Comparison of ENCODE assay signal across 8 cellular contexts in the genomic region with DNA sequence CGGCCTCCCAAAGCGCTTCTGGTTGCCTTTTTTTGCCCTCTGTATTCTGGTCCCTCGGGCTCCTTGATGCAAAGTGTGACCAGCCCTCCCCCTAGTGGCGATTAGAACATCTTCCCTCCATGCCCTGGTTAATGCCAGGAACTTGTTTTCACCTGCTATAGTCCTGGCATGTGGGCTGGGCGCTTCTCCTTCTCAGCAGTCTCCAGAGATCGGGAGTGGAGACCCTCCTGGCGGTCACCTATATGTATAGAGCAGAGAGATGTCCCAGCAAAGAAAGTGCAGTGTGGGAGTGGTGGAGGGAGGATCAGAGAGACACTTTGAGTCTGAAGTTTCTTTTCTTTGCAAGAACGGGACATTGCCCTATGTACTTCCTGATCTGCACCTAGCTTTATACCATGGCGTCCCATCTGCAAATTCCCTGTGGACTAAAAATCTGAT.
DNase-seq lines count a peak whose midpoint lies in the region; ATAC-seq and TF ChIP-seq lines count a peak whose summit lies in the region.

No MANE protein-coding gene starts in this region.

- H3K4me2 ChIP-seq in GM23248 (ENCODE audit: unreplicated experiment): no peak overlapping the region

- no peak overlapping the region for H2AFZ ChIP-seq in GM23248

- no peak for TF ChIP-seq POLR2A in heart left ventricle (IDR thresholded peaks at IDR 0.05)

- H3K27ac ChIP-seq in GM23248 (no peak overlapping the region), heart left ventricle (no peak overlapping the region)

- H3K9me2 ChIP-seq in GM23248 (ENCODE audit: insufficient read depth): no peaks in the 10 kb centered on the region

- H3K9ac ChIP-seq in GM23248: no peak overlapping the region

- H3K27ac Mint-ChIP-seq in activated naive CD4-positive, alpha-beta T cell treated with anti-CD3 and anti-CD28 coated beads, Interleukin-2, amount 50 U/mL, for 72 hours: no peak overlapping the region

- in situ Hi-C loops in GM23248 (cut with MboI): no loop called here
- in situ Hi-C loops in KBM-7 (cut with MboI; ENCODE audit: low pct_unique_long_range_greater_than_20kb, low sequenced_read_pairs): no loop called here

- H3F3A ChIP-seq in GM23248 (ENCODE audit: insufficient read depth): no peaks in the 10 kb centered on the region

- H3K4me3 ChIP-seq in GM12865 (ENCODE audit: low read depth, low read length): no peak overlapping the region
- H3K4me3 ChIP-seq in GM23248: no peak overlapping the region
- H3K4me3 ChIP-seq in heart left ventricle: no peak overlapping the region
- H3K4me3 ChIP-seq in retinal pigment epithelial cell (ENCODE audit: low read length): no peak overlapping the region

- intact Hi-C loops in heart left ventricle (cut with DNase I): loop anchor here (2.0 to 10.0 kb wide), 11 partner anchors 171 to 548 kb away; no protein-coding TSS in a partner anchor

- H3K27me3 ChIP-seq in GM23248 (replicated peaks; ENCODE audit: insufficient read depth) (peaks cover 8% of the 10 kb centered on the region), heart left ventricle (peaks cover 0 to 15% (median 4%) of the 10 kb centered on the region in 9 donors)

- H3K9me3 ChIP-seq in GM23248 (ENCODE audit: low read depth): no peaks in the 10 kb centered on the region
- peaks cover 0 to 15% (median 9%) of the 10 kb centered on the region in 12 donors for H3K9me3 ChIP-seq in heart left ventricle

- DNase-seq in GM12865 (ENCODE audit: low read depth): peak; percentile 74
- peak; percentile 74 for DNase-seq in GM23248
- DNase-seq in KBM-7: peak; percentile 75
- DNase-seq in RPMI7951 (ENCODE audit: low read depth): peak; percentile 63
- peak in 1 of 2 donors; percentile 51 for DNase-seq in activated naive CD4-positive, alpha-beta T cell treated with anti-CD3 and anti-CD28 coated beads, Interleukin-2, amount 50 U/mL, for 72 hours (ENCODE audit: low spot score in 2 of 2)
- peak; percentile 27 to 62 (median 42) for DNase-seq in heart left ventricle
- DNase-seq in retinal pigment epithelial cell (ENCODE audit: low read depth): peak; percentile 20
- DNase-seq in COR-L47 (lab: John Stamatoyannopoulos, UW): no peak

- TF ChIP-seq CTCF in GM12865 (IDR thresholded peaks at IDR 0.05; ENCODE audit: insufficient read depth, low read depth, low read length, missing control alignments) (peak; percentile 70), heart left ventricle (IDR thresholded peaks at IDR 0.05) (peak; percentile 57 to 73 (median 63)), retinal pigment epithelial cell (conservative IDR thresholded peaks at IDR 0.05; ENCODE audit: low read depth, low read length) (peak; percentile 79)

- H3K4me1 ChIP-seq in GM23248 (ENCODE audit: insufficient read depth) (no peaks in the 10 kb centered on the region), heart left ventricle (no peaks in the 10 kb centered on the region)

- no peaks in the 10 kb centered on the region for H3K9me3 Mint-ChIP-seq in activated naive CD4-positive, alpha-beta T cell treated with anti-CD3 and anti-CD28 coated beads, Interleukin-2, amount 50 U/mL, for 72 hours

- H3K79me2 ChIP-seq in GM23248 (ENCODE audit: insufficient read depth): no peaks in the 10 kb centered on the region

- 16 to 21% methylated on average over 9 of the region's 9 CpGs for WGBS in GM23248 (ENCODE audit: low coverage in 1 of 2, low lambda C conversion rate in 2 of 2, missing lambda C conversion rate in 2 of 2), 2 experiments
- WGBS in heart left ventricle, 4 donors: 9 to 11% (median 9%) methylated on average over 9 of the region's 9 CpGs

- peaks cover 5% of the 10 kb centered on the region in 2 donors for H3K36me3 Mint-ChIP-seq in activated naive CD4-positive, alpha-beta T cell treated with anti-CD3 and anti-CD28 coated beads, Interleukin-2, amount 50 U/mL, for 72 hours

- ATAC-seq in activated naive CD4-positive, alpha-beta T cell treated with anti-CD3 and anti-CD28 coated beads, Interleukin-2, amount 50 U/mL, for 72 hours: peak; percentile 89 to 99
- peak in 3 of 4 donors; percentile 58 to 83 (median 81) for ATAC-seq in heart left ventricle

- H3K36me3 ChIP-seq in GM23248 (ENCODE audit: low read depth) (no peaks in the 10 kb centered on the region), heart left ventricle (no peaks in the 10 kb centered on the region)

- no peaks in the 10 kb centered on the region for H4K20me1 ChIP-seq in GM23248 (ENCODE audit: insufficient read depth)
